In the genomic region with DNA sequence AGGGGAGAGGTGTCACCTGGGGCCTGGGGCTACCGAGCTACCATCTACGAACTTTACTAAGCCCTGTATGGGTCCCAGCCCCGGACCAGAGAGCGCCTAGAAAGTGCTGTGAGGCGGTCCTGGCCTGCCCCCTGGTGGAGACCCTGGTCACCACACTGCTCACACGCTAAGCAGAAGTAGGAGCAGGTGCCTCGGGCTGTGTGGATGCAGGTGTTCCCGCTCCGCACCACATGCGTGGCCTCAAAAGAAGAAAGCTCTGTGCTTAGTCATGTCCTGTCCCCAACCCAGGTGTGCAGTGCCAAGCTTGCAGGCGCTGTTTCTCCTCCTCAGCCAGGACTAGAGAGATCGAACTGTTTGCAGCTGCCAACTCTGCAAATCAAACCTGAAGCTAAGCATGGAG, we compare ENCODE assay signal across 8 cellular contexts. TPM values are rescaled to one million over a fixed set of nuclear protein-coding genes. Genes with fewer than 3 reads are reported as not detected.
DNase-seq lines count a peak whose midpoint lies in the region; FAIRE-seq and TF ChIP-seq lines count a peak whose summit lies in the region.
"Not testable (repeated sequence)": the region's sequence is repeated elsewhere in the genome, so short reads cannot be mapped to it uniquely, and the experiment has no call there.

No MANE protein-coding gene starts in this region.

- H3K27me3 Mint-ChIP-seq in activated naive CD4-positive, alpha-beta T cell treated with anti-CD3 and anti-CD28 coated beads for 36 hours (ENCODE audit: low read depth) = not testable (repeated sequence)

- H3K27ac ChIP-seq in WERI-Rb-1 = not testable (repeated sequence)

- H3K4me3 Mint-ChIP-seq in activated naive CD4-positive, alpha-beta T cell treated with anti-CD3 and anti-CD28 coated beads for 36 hours = not testable (repeated sequence)

- not testable (repeated sequence) for H3K9me3 Mint-ChIP-seq in activated naive CD4-positive, alpha-beta T cell treated with anti-CD3 and anti-CD28 coated beads for 36 hours

- H3K36me3 ChIP-seq in WERI-Rb-1 = not testable (repeated sequence)

- CTCF ChIA-PET in activated naive CD4-positive, alpha-beta T cell treated with anti-CD3 and anti-CD28 coated beads for 36 hours (lab: Charles Lee) = interaction anchor here (0.7 to 0.8 kb wide), 2 partner anchors 10 to 30 kb away, joined by 3 read pairs; partner anchors contain the start of gene UNC93B1

- peak; percentile 71 for TF ChIP-seq CTCF in WERI-Rb-1 (IDR thresholded peaks at IDR 0.05; ENCODE audit: low read depth, low read length)
- peak; percentile 49 for TF ChIP-seq CTCF in epithelial cell of proximal tubule (conservative IDR thresholded peaks at IDR 0.05; ENCODE audit: low read depth, low read length)

- intact Hi-C loops in activated naive CD4-positive, alpha-beta T cell treated with anti-CD3 and anti-CD28 coated beads for 36 hours (cut with micrococcal nuclease) = not testable (repeated sequence)

- DNase-seq in Ammon's horn (ENCODE audit: low spot score) (peak; percentile 10), GM12892 (ENCODE audit: insufficient read length) (peak; percentile 6), NCI-H2196 (lab: John Stamatoyannopoulos, UW; ENCODE audit: unreplicated experiment) (peak; percentile 68), WERI-Rb-1 (peak; percentile 52), lung microvascular endothelial cell (ENCODE audit: low read depth in 2 of 2) (peak; percentile 14 to 31)
- DNase-seq in activated naive CD4-positive, alpha-beta T cell treated with anti-CD3 and anti-CD28 coated beads for 36 hours = peak; percentile 77
- DNase-seq in epithelial cell of proximal tubule (ENCODE audit: low read depth) = not testable (repeated sequence)
- DNase-seq in stimulated activated CD4-positive, alpha-beta T cell treated with anti-CD3 and anti-CD28 coated beads, Interleukin-2, amount 100 ng/mL, for 24 hours = peak; percentile 45 to 51

- H3K36me3 Mint-ChIP-seq in activated naive CD4-positive, alpha-beta T cell treated with anti-CD3 and anti-CD28 coated beads for 36 hours (ENCODE audit: low read depth) = not testable (repeated sequence)

- H3K9me3 ChIP-seq in WERI-Rb-1 (ENCODE audit: severe bottlenecking) = not testable (repeated sequence)

- not testable (repeated sequence) for TF ChIP-seq POLR2A in GM12892 (IDR thresholded peaks at IDR 0.05; ENCODE audit: low read depth, low read length)

- not testable (repeated sequence) for H3K27me3 ChIP-seq in WERI-Rb-1 (ENCODE audit: insufficient read depth, low read depth, severe bottlenecking)

- H3K4me3 ChIP-seq in WERI-Rb-1 (ENCODE audit: low read depth, low read length); epithelial cell of proximal tubule (ENCODE audit: low read depth, low read length): not testable (repeated sequence)

- peaks cover 13% of the 10 kb centered on the region for H3K4me1 Mint-ChIP-seq in activated naive CD4-positive, alpha-beta T cell treated with anti-CD3 and anti-CD28 coated beads for 36 hours (ENCODE audit: low read depth)

- not testable (repeated sequence) for H3K27ac Mint-ChIP-seq in activated naive CD4-positive, alpha-beta T cell treated with anti-CD3 and anti-CD28 coated beads for 36 hours

- not testable (repeated sequence) for FAIRE-seq in GM12892 (lab: Jason Lieb, UNC)

RNA-seq across cellular contexts. Expression of gene UNC93B1, which starts 10.1 kb away (rescaled TPM):
- 19.5 TPM for polyA plus RNA-seq in GM12892 (2012; ENCODE audit: missing spikeins)
- 10 to 100 TPM; 18.4 to 19.0 TPM for total RNA-seq in activated naive CD4-positive, alpha-beta T cell treated with anti-CD3 and anti-CD28 coated beads for 36 hours
- total RNA-seq in epithelial cell of proximal tubule (16.3 and 37.4 TPM in 2 replicates), lung microvascular endothelial cell (12.2 and 21.0 TPM in 2 replicates)

RNA-seq across cellular contexts. Expression of gene ALDH3B1, which starts 16.3 kb away (rescaled TPM):
- polyA plus RNA-seq in GM12892 (2012; ENCODE audit: missing spikeins) = 0.13 TPM
- not detected for total RNA-seq in activated naive CD4-positive, alpha-beta T cell treated with anti-CD3 and anti-CD28 coated beads for 36 hours
- total RNA-seq in epithelial cell of proximal tubule (3.9 and 4.4 TPM in 2 replicates), lung microvascular endothelial cell (0.20 and 0.44 TPM in 2 replicates)

RNA-seq across cellular contexts. Expression of gene NDUFS8, which starts 36.7 kb away (rescaled TPM):
- 67.3 TPM for polyA plus RNA-seq in GM12892 (2012; ENCODE audit: missing spikeins)
- total RNA-seq in activated naive CD4-positive, alpha-beta T cell treated with anti-CD3 and anti-CD28 coated beads for 36 hours = 100 to 1,000 TPM; 142 to 162 TPM
- total RNA-seq in epithelial cell of proximal tubule (240 and 345 TPM in 2 replicates), lung microvascular endothelial cell (106 and 107 TPM in 2 replicates)

RNA-seq across cellular contexts. Expression of gene TCIRG1, which starts 45.0 kb away (rescaled TPM):
- polyA plus RNA-seq in GM12892 (2012; ENCODE audit: missing spikeins) = 32.9 TPM
- total RNA-seq in activated naive CD4-positive, alpha-beta T cell treated with anti-CD3 and anti-CD28 coated beads for 36 hours = 100 to 1,000 TPM; 137 to 141 TPM
- total RNA-seq in epithelial cell of proximal tubule = 100 and 156 TPM in 2 replicates
- 41.8 and 52.0 TPM in 2 replicates for total RNA-seq in lung microvascular endothelial cell
